Comparison of ENCODE assay signal across 11 cellular contexts in the genomic region with DNA sequence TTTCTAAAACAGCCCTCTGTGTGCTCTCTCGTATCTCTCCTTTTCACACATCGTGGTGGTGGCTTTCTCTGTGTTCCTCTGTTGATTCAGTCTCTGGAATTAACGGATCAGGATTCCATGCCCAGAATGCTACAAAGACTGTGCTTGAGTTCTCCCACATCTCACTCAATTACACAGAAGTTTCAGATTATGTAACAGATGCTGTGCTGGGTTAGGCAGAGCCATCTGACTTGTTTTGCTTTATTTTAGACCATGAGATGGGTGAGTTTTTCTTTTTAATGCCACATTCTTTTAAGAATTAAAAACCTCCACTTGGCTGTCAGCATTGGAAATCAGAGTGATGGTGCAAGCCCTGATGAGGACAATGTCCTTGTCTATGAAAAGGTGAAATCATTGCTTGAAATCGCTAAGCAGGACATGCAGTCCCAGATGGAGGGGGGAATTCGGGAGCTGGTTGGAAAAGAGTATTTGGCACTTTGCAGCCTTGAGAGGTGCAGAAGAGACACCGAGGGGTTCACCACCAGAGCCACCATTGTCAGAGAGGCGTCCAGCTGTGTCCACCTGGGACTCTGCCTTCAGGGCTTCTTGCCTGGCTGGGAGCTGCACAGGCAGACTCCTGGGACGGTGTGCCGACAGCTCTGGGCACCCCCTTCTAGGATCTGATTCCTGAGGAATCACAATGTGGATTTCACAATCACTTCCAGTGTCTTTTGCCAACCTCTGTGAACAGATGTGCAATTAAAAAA.
DNase-seq lines count a peak whose midpoint lies in the region; ATAC-seq and TF ChIP-seq lines count a peak whose summit lies in the region.
"Had no signal": no experiment of that assay in that cellular context is flagged by ENCODE, and none has a peak within 500 bp of the region (broad histone marks: within the 10 kb centered on the region; RNA-seq: fewer than 3 reads in every experiment).

No MANE protein-coding gene starts in this region.

- H3K4me3 Mint-ChIP-seq in activated naive CD4-positive, alpha-beta T cell treated with anti-CD3 and anti-CD28 coated beads for 36 hours = no peak overlapping the region
- H3K4me3 Mint-ChIP-seq in activated T-cell treated with anti-CD3 and anti-CD28 coated beads, Interleukin-2, amount 50 U/mL, for 4 hours = no peak overlapping the region
- H3K4me3 Mint-ChIP-seq: stimulated activated naive CD8-positive, alpha-beta T cell treated with anti-CD3 and anti-CD28 coated beads, Interleukin-15, Interleukin-2, amounts not matched to agents 100 ng/mL and 50 ng/mL, for 24 hours had no signal

- H3K4me1 ChIP-seq in IMR-90 (ENCODE audit: control insufficient read depth, insufficient read depth, low read length) = peaks cover 29% of the 10 kb centered on the region
- H3K4me1 ChIP-seq in stomach smooth muscle (ENCODE audit: control insufficient read depth, insufficient read depth, low read length) = peaks cover 27% of the 10 kb centered on the region

- no peak for TF ChIP-seq CTCF in IMR-90 (conservative IDR thresholded peaks at IDR 0.05; ENCODE audit: low read depth, low read length)

- POLR2A ChIA-PET in IMR-90 (lab: Charles Lee; ENCODE audit: unreplicated experiment) = no interaction called here

- H2BK20ac ChIP-seq in IMR-90 (ENCODE audit: low read depth, low read length) = peak overlapping the region; percentile 27; the same call in 1 of the 2 replicates

- peak overlapping the region; percentile 25; the same call in 1 of the 2 replicates for H2BK120ac ChIP-seq in IMR-90 (ENCODE audit: low read depth, low read length)

- H3K4me1 Mint-ChIP-seq in activated naive CD4-positive, alpha-beta T cell treated with anti-CD3 and anti-CD28 coated beads for 36 hours (ENCODE audit: low read depth) = no peaks in the 10 kb centered on the region
- no peaks in the 10 kb centered on the region for H3K4me1 Mint-ChIP-seq in activated T-cell treated with anti-CD3 and anti-CD28 coated beads, Interleukin-2, amount 50 U/mL, for 4 hours (ENCODE audit: low read depth)

- H3K27ac Mint-ChIP-seq in activated naive CD4-positive, alpha-beta T cell treated with anti-CD3 and anti-CD28 coated beads for 36 hours = no peak overlapping the region
- H3K27ac Mint-ChIP-seq: stimulated activated naive CD8-positive, alpha-beta T cell treated with anti-CD3 and anti-CD28 coated beads, Interleukin-15, Interleukin-2, amounts not matched to agents 100 ng/mL and 50 ng/mL, for 24 hours had no signal

- H3K18ac ChIP-seq in IMR-90 (ENCODE audit: low read depth, low read length) = peak overlapping the region; percentile 20

- H2BK15ac ChIP-seq in IMR-90 (ENCODE audit: low read depth, low read length) = no peak overlapping the region

- H4K8ac ChIP-seq in IMR-90 (ENCODE audit: low read depth in 2 of 2, low read length in 2 of 2) = peak overlapping the region in 1 of 2 experiments; percentile 59; a peak in 2 of 4 replicates

- no peak overlapping the region for H3K56ac ChIP-seq in IMR-90 (ENCODE audit: extremely low read depth, insufficient read depth, low read length)

- TF ChIP-seq RAD21 in IMR-90 (IDR thresholded peaks at IDR 0.05; ENCODE audit: low read length) = no peak

- WGBS in IMR-90 (ENCODE audit: extremely low coverage in 2 of 2, insufficient read length in 1 of 2), 2 experiments = 54% methylated on average over 6 of the region's 9 CpGs; no CpG with 5 or more reads in 1 of the 2 experiments

- peak overlapping the region; percentile 2 for H2AK9ac ChIP-seq in IMR-90 (replicated peaks; ENCODE audit: low read depth, low read length, poor library complexity)

- H4K20me1 ChIP-seq in IMR-90 (ENCODE audit: insufficient read depth, low read length) = peaks cover 55% of the 10 kb centered on the region

- peaks cover 32% of the 10 kb centered on the region for H3K9me1 ChIP-seq in IMR-90 (ENCODE audit: insufficient read depth, low read length)

- H3K4me3 ChIP-seq in IMR-90 (ENCODE audit: insufficient read depth, low read depth, low read length) = no peak overlapping the region
- H3K4me3 ChIP-seq in stomach smooth muscle (ENCODE audit: low read length in 2 of 2) = peak overlapping the region in 1 of 2 donors; percentile 29

- no peak overlapping the region for H2AFZ ChIP-seq in IMR-90 (replicated peaks; ENCODE audit: low read length, poor library complexity)

- intact Hi-C loops in IMR-90 (cut with micrococcal nuclease) = no loop called here
- intact Hi-C loops in activated naive CD4-positive, alpha-beta T cell treated with anti-CD3 and anti-CD28 coated beads for 36 hours (cut with micrococcal nuclease) = no loop called here

- H2AK5ac ChIP-seq in IMR-90 (ENCODE audit: low read depth, low read length) = no peak overlapping the region

- in situ Hi-C loops in IMR-90 (cut with MboI; ENCODE audit: low sequenced_read_pairs) = no loop called here

- peaks cover 56 to 92% of the 10 kb centered on the region in 2 experiments for H3K79me1 ChIP-seq in IMR-90 (ENCODE audit: low read depth in 1 of 2, low read length in 2 of 2)

- dilution Hi-C loops in IMR-90 (cut with HindIII; ENCODE audit: low sequenced_read_pairs, unreplicated experiment) = no loop called here

- TF ChIP-seq POLR2A in IMR-90 (IDR thresholded peaks at IDR 0.05; ENCODE audit: low read depth, low read length) = no peak

- H3K27me3 Mint-ChIP-seq in activated naive CD4-positive, alpha-beta T cell treated with anti-CD3 and anti-CD28 coated beads for 36 hours (ENCODE audit: low read depth) = peaks cover 24% of the 10 kb centered on the region
- peaks cover 10% of the 10 kb centered on the region for H3K27me3 Mint-ChIP-seq in activated T-cell treated with anti-CD3 and anti-CD28 coated beads, Interleukin-2, amount 50 U/mL, for 4 hours (ENCODE audit: low read depth)

- peak overlapping the region; percentile 14 for H3K4me2 ChIP-seq in IMR-90 (ENCODE audit: low read depth, low read length)

- CTCF ChIA-PET in IMR-90 (lab: Yijun Ruan, JAX) = interaction anchor here (0.6 to 0.9 kb wide), 2 partner anchors 24 to 144 kb away, joined by 3 read pairs; no protein-coding TSS in a partner anchor
- CTCF ChIA-PET in activated naive CD4-positive, alpha-beta T cell treated with anti-CD3 and anti-CD28 coated beads for 36 hours (lab: Charles Lee) = no interaction called here

- H4K91ac ChIP-seq in IMR-90 (ENCODE audit: insufficient read depth, low read depth, low read length) = no peak overlapping the region; the same call in 1 of the 2 replicates

- H3K36me3 ChIP-seq in IMR-90 (ENCODE audit: control insufficient read depth, insufficient read depth, low read length) = peaks cover 2% of the 10 kb centered on the region; the same call in 1 of the 2 replicates
- H3K36me3 ChIP-seq in stomach smooth muscle (ENCODE audit: control insufficient read depth in 2 of 2, insufficient read depth in 2 of 2, low read length in 2 of 2) = no peaks in the 10 kb centered on the region

- peak; percentile 18 for ATAC-seq in IMR-90 (ENCODE audit: low read depth)
- no peak for ATAC-seq in HG02981 (IDR thresholded peaks at IDR 0.05; ENCODE audit: unreplicated experiment)
- ATAC-seq in activated T-cell treated with anti-CD3 and anti-CD28 coated beads, Interleukin-2, amount 50 U/mL, for 4 hours = no peak

- no peaks in the 10 kb centered on the region for H3K36me3 Mint-ChIP-seq in activated naive CD4-positive, alpha-beta T cell treated with anti-CD3 and anti-CD28 coated beads for 36 hours (ENCODE audit: low read depth)
- no peaks in the 10 kb centered on the region for H3K36me3 Mint-ChIP-seq in activated T-cell treated with anti-CD3 and anti-CD28 coated beads, Interleukin-2, amount 50 U/mL, for 4 hours (ENCODE audit: insufficient read depth)

- peak overlapping the region; percentile 70 for H3K23ac ChIP-seq in IMR-90 (ENCODE audit: low read depth, low read length)

- BruUV-seq in IMR-90 (replicated peaks; lab: Mats Ljungman, UMichigan) = no TSS peak

- H3K14ac ChIP-seq in IMR-90 (replicated peaks; ENCODE audit: low read depth, low read length) = peak overlapping the region; percentile 61; the same call in 1 of the 2 replicates

- H3K27me3 ChIP-seq in IMR-90 (ENCODE audit: control insufficient read depth, insufficient read depth, low read length) = no peaks in the 10 kb centered on the region
- H3K27me3 ChIP-seq in layer of hippocampus (ENCODE audit: control insufficient read depth, insufficient read depth, low read length) = no peaks in the 10 kb centered on the region
- H3K27me3 ChIP-seq in stomach smooth muscle (ENCODE audit: control insufficient read depth in 1 of 2, insufficient read depth in 2 of 2, low read length in 2 of 2) = no peaks in the 10 kb centered on the region

- H3K9ac ChIP-seq in IMR-90 (ENCODE audit: low read depth, low read length) (no peak overlapping the region), stomach smooth muscle (ENCODE audit: low read length in 2 of 2) (peak overlapping the region in 1 of 2 donors; percentile 22)

- DNase-seq in IMR-90 (peak; percentile 44), cerebellum (ENCODE audit: low spot score) (peak; percentile 13), NCI-H1436 (lab: John Stamatoyannopoulos, UW) (no peak)
- DNase-seq in activated naive CD4-positive, alpha-beta T cell treated with anti-CD3 and anti-CD28 coated beads for 36 hours = no peak
- no peak for DNase-seq in activated T-cell treated with anti-CD3 and anti-CD28 coated beads, Interleukin-2, amount 50 U/mL, for 4 hours
- DNase-seq: stimulated activated CD4-positive, alpha-beta T cell treated with anti-CD3 and anti-CD28 coated beads, Interleukin-15, amount 100 ng/mL, for 24 hours had no signal

- peak overlapping the region; percentile 55; the same call in 1 of the 2 replicates for H4K5ac ChIP-seq in IMR-90 (ENCODE audit: low read depth, low read length)

- no peaks in the 10 kb centered on the region for H3K9me3 ChIP-seq in IMR-90 (ENCODE audit: control insufficient read depth, insufficient read depth, low read length)
- no peaks in the 10 kb centered on the region for H3K9me3 ChIP-seq in stomach smooth muscle (ENCODE audit: control insufficient read depth in 2 of 2, low read length in 2 of 2)

- H3K27ac ChIP-seq in IMR-90 (ENCODE audit: insufficient read depth, low read length) (peak overlapping the region; percentile 3; the same call in 1 of the 2 replicates), layer of hippocampus (ENCODE audit: low read depth, low read length) (peak overlapping the region; percentile 64), stomach smooth muscle (ENCODE audit: low read length) (peak overlapping the region; percentile 41)
- H3K27ac ChIP-seq: VCaP had no signal

- no peaks in the 10 kb centered on the region for H3K9me3 Mint-ChIP-seq in activated naive CD4-positive, alpha-beta T cell treated with anti-CD3 and anti-CD28 coated beads for 36 hours
- H3K9me3 Mint-ChIP-seq in activated T-cell treated with anti-CD3 and anti-CD28 coated beads, Interleukin-2, amount 50 U/mL, for 4 hours = no peaks in the 10 kb centered on the region
- H3K9me3 Mint-ChIP-seq: stimulated activated naive CD8-positive, alpha-beta T cell treated with anti-CD3 and anti-CD28 coated beads, Interleukin-15, Interleukin-2, amounts not matched to agents 100 ng/mL and 50 ng/mL, for 24 hours had no signal

- H3K4ac ChIP-seq in IMR-90 (ENCODE audit: low read depth, low read length) = peak overlapping the region; percentile 42; the same call in 1 of the 2 replicates

- H2BK5ac ChIP-seq in IMR-90 (ENCODE audit: low read depth, low read length, poor library complexity, severe bottlenecking) = no peak overlapping the region

TF ChIP-seq in IMR-90, 13 proteins besides CTCF, POLR2A, EP300 and RAD21 (continues in another document):
- no peak for TF ChIP-seq MAFK (IDR thresholded peaks at IDR 0.05; ENCODE audit: low read depth, low read length)

Comparison
In these comparisons a context has a peak if more than half of its experiments do, and no peak if none do; other contexts are left out.
1. DNase-seq: peak in IMR-90 (single experiment) and cerebellum (single experiment); none in NCI-H1436 (single experiment), activated naive CD4-positive, alpha-beta T cell treated with anti-CD3 and anti-CD28 coated beads for 36 hours (single experiment) and activated T-cell treated with anti-CD3 and anti-CD28 coated beads, Interleukin-2, amount 50 U/mL, for 4 hours (single experiment).
2. H3K27ac ChIP-seq: peak in every context shown above with its lines; median percentile 64 in layer of hippocampus; 41 in stomach smooth muscle; 3 in IMR-90.